15 cellular contexts compared by ENCODE assay signal in genomic region chr2:121074322-121074932, GRCh38.
DNase-seq lines count a peak whose midpoint lies in the region; ATAC-seq, FAIRE-seq and TF ChIP-seq lines count a peak whose summit lies in the region.
"Had no signal": no experiment of that assay in that cellular context is flagged by ENCODE, and none has a peak within 500 bp of the region (broad histone marks: within the 10 kb centered on the region; RNA-seq: fewer than 3 reads in every experiment).

No MANE protein-coding gene starts in this region.

- POLR2A ChIA-PET in IMR-90 (lab: Charles Lee; ENCODE audit: unreplicated experiment): interaction anchor here (0.6 to 1.2 kb wide), 8 partner anchors 17 to 379 kb away, joined by 3 to 12 read pairs (median 4); no protein-coding TSS in a partner anchor

- no peak overlapping the region for H2BK15ac ChIP-seq in IMR-90 (ENCODE audit: low read depth, low read length)

- H3K27ac Mint-ChIP-seq in activated CD8-positive, alpha-beta memory T cell treated with anti-CD3 and anti-CD28 coated beads, Interleukin-2, amount 10 ng/mL, durations not matched to agents 7 days and 5 days: no peak overlapping the region
- H3K27ac Mint-ChIP-seq in astrocyte (ENCODE audit: unreplicated experiment) (no peak overlapping the region), immature natural killer cell (no peak overlapping the region)
- H3K27ac Mint-ChIP-seq: activated naive CD8-positive, alpha-beta T cell had no signal

- H3K36me3 Mint-ChIP-seq in activated CD8-positive, alpha-beta memory T cell treated with anti-CD3 and anti-CD28 coated beads, Interleukin-2, amount 10 ng/mL, durations not matched to agents 7 days and 5 days: no peaks in the 10 kb centered on the region
- no peaks in the 10 kb centered on the region for H3K36me3 Mint-ChIP-seq in astrocyte (ENCODE audit: low read depth, unreplicated experiment)
- no peaks in the 10 kb centered on the region for H3K36me3 Mint-ChIP-seq in immature natural killer cell
- H3K36me3 Mint-ChIP-seq: activated naive CD8-positive, alpha-beta T cell had no signal

- H2BK120ac ChIP-seq in IMR-90 (ENCODE audit: low read depth, low read length): no peak overlapping the region

- no peak overlapping the region for H3K4ac ChIP-seq in IMR-90 (ENCODE audit: low read depth, low read length)

- no peak overlapping the region for H3K4me3 Mint-ChIP-seq in activated CD8-positive, alpha-beta memory T cell treated with anti-CD3 and anti-CD28 coated beads, Interleukin-2, amount 10 ng/mL, durations not matched to agents 7 days and 5 days
- H3K4me3 Mint-ChIP-seq in astrocyte (ENCODE audit: unreplicated experiment) (no peak overlapping the region), immature natural killer cell (no peak overlapping the region)
- H3K4me3 Mint-ChIP-seq: activated naive CD8-positive, alpha-beta T cell had no signal

- DNase-seq in activated CD8-positive, alpha-beta memory T cell treated with anti-CD3 and anti-CD28 coated beads, Interleukin-2, amount 10 ng/mL, durations not matched to agents 7 days and 5 days: no peak
- no peak for DNase-seq in activated CD8-positive, alpha-beta memory T cell treated with anti-CD3 and anti-CD28 coated beads, Interleukin-2, amount 50 U/mL, for 4 hours
- DNase-seq in IMR-90: no peak
- DNase-seq in astrocyte (ENCODE audit: low read depth): no peak
- DNase-seq in smooth muscle cell (lab: John Stamatoyannopoulos, UW; ENCODE audit: unreplicated experiment): no peak
- no peak for DNase-seq in immature natural killer cell
- DNase-seq in testis: no peak
- no peak for DNase-seq in DMS114 treated with DMSO at 0.1 percent for 48 hours (lab: John Stamatoyannopoulos, UW; ENCODE audit: unreplicated experiment)
- DNase-seq: effector memory CD4-positive, alpha-beta T cell; lower lobe of right lung; SHP77; upper lobe of left lung had no signal

- H3K79me2 ChIP-seq in astrocyte (ENCODE audit: insufficient read depth, low read length): no peaks in the 10 kb centered on the region
- H3K79me2 ChIP-seq in smooth muscle cell (ENCODE audit: low read depth): no peaks in the 10 kb centered on the region

- H3K9ac ChIP-seq in IMR-90 (ENCODE audit: low read depth, low read length) (no peak overlapping the region), astrocyte (ENCODE audit: low read length) (no peak overlapping the region), smooth muscle cell (ENCODE audit: low read depth) (no peak overlapping the region)

- no peak overlapping the region for H4K5ac ChIP-seq in IMR-90 (ENCODE audit: low read depth, low read length)

- H3K9me1 ChIP-seq in IMR-90 (ENCODE audit: insufficient read depth, low read length): no peaks in the 10 kb centered on the region

- H3K4me1 Mint-ChIP-seq in activated CD8-positive, alpha-beta memory T cell treated with anti-CD3 and anti-CD28 coated beads, Interleukin-2, amount 10 ng/mL, durations not matched to agents 7 days and 5 days: no peaks in the 10 kb centered on the region
- H3K4me1 Mint-ChIP-seq in astrocyte (ENCODE audit: low read depth, unreplicated experiment) (peaks cover 11% of the 10 kb centered on the region), immature natural killer cell (peaks cover 0 to 1% of the 10 kb centered on the region in 2 donors)

- peaks cover 5% of the 10 kb centered on the region; the same call in 1 of the 2 replicates for H4K20me1 ChIP-seq in IMR-90 (ENCODE audit: insufficient read depth, low read length)
- no peaks in the 10 kb centered on the region for H4K20me1 ChIP-seq in astrocyte (ENCODE audit: insufficient read depth, low read length)
- H4K20me1 ChIP-seq in smooth muscle cell (ENCODE audit: low read depth): no peaks in the 10 kb centered on the region

- no peak overlapping the region for H3K56ac ChIP-seq in IMR-90 (ENCODE audit: extremely low read depth, insufficient read depth, low read length)

- no peak overlapping the region for H3K18ac ChIP-seq in IMR-90 (ENCODE audit: low read depth, low read length)

- H3K79me1 ChIP-seq in IMR-90 (ENCODE audit: low read depth in 1 of 2, low read length in 2 of 2): no peaks in the 10 kb centered on the region

- no peak overlapping the region for H2BK20ac ChIP-seq in IMR-90 (ENCODE audit: low read depth, low read length)

- ATAC-seq in activated CD8-positive, alpha-beta memory T cell treated with anti-CD3 and anti-CD28 coated beads, Interleukin-2, amount 10 ng/mL, durations not matched to agents 7 days and 5 days: peak; percentile 28
- no peak for ATAC-seq in IMR-90 (ENCODE audit: low read depth)

- FAIRE-seq in astrocyte (lab: Jason Lieb, UNC): no peak
- FAIRE-seq: GM19239 had no signal

- in situ Hi-C loops in IMR-90 (cut with MboI; ENCODE audit: low sequenced_read_pairs): loop anchor here (5.0 to 10.0 kb wide), 2 partner anchors 377 to 730 kb away; partner anchors contain the start of gene INHBB

- H2AK5ac ChIP-seq in IMR-90 (ENCODE audit: low read depth, low read length): no peak overlapping the region

- H3K4me1 ChIP-seq in IMR-90 (ENCODE audit: control insufficient read depth, insufficient read depth, low read length) (no peaks in the 10 kb centered on the region; the same call in 1 of the 2 replicates), astrocyte (ENCODE audit: insufficient read depth, low read length) (peaks cover 12% of the 10 kb centered on the region), smooth muscle cell (ENCODE audit: low read depth) (no peaks in the 10 kb centered on the region), testis (peaks cover 8% of the 10 kb centered on the region)
- H3K4me1 ChIP-seq: lower lobe of right lung had no signal

- H3K27me3 Mint-ChIP-seq in activated CD8-positive, alpha-beta memory T cell treated with anti-CD3 and anti-CD28 coated beads, Interleukin-2, amount 10 ng/mL, durations not matched to agents 7 days and 5 days: peaks cover 25% of the 10 kb centered on the region
- H3K27me3 Mint-ChIP-seq in astrocyte (ENCODE audit: low read depth, unreplicated experiment): peaks cover 25% of the 10 kb centered on the region
- peaks cover 0 to 7% (median 3%) of the 10 kb centered on the region in 3 donors for H3K27me3 Mint-ChIP-seq in immature natural killer cell (ENCODE audit: low read depth in 3 of 3)

- H3K4me2 ChIP-seq in IMR-90 (ENCODE audit: low read depth, low read length) (no peak overlapping the region), astrocyte (ENCODE audit: low read length) (peak overlapping the region; percentile 11), smooth muscle cell (peak overlapping the region; percentile 73)

- H2AFZ ChIP-seq in IMR-90 (replicated peaks; ENCODE audit: low read length, poor library complexity) (peak overlapping the region; percentile 5), astrocyte (ENCODE audit: low read depth, low read length) (no peak overlapping the region), smooth muscle cell (ENCODE audit: low read depth) (no peak overlapping the region)

- H3K9me3 Mint-ChIP-seq in activated CD8-positive, alpha-beta memory T cell treated with anti-CD3 and anti-CD28 coated beads, Interleukin-2, amount 10 ng/mL, durations not matched to agents 7 days and 5 days (ENCODE audit: low read depth): no peaks in the 10 kb centered on the region
- no peaks in the 10 kb centered on the region for H3K9me3 Mint-ChIP-seq in astrocyte (ENCODE audit: unreplicated experiment)
- no peaks in the 10 kb centered on the region for H3K9me3 Mint-ChIP-seq in immature natural killer cell

- no peak overlapping the region for H3K23ac ChIP-seq in IMR-90 (ENCODE audit: low read depth, low read length)

- no peaks in the 10 kb centered on the region for H3F3A ChIP-seq in smooth muscle cell (ENCODE audit: low read depth)

- H3K14ac ChIP-seq in IMR-90 (replicated peaks; ENCODE audit: low read depth, low read length): no peak overlapping the region

- no TSS peak for BruUV-seq in IMR-90 (replicated peaks; lab: Mats Ljungman, UMichigan)

- TF ChIP-seq CTCF in IMR-90 (conservative IDR thresholded peaks at IDR 0.05; ENCODE audit: low read depth, low read length): no peak
- TF ChIP-seq CTCF in astrocyte (IDR thresholded peaks at IDR 0.05; ENCODE audit: insufficient read depth, low read depth, low read length): no peak
- TF ChIP-seq CTCF in smooth muscle cell (IDR thresholded peaks at IDR 0.05; ENCODE audit: borderline replicate concordance, insufficient read depth, poor library complexity, severe bottlenecking): no peak
- TF ChIP-seq CTCF in testis (IDR thresholded peaks at IDR 0.05): no peak

- no peak for TF ChIP-seq RAD21 in IMR-90 (IDR thresholded peaks at IDR 0.05; ENCODE audit: low read length)

- intact Hi-C loops in IMR-90 (cut with micrococcal nuclease) (no loop called here), testis (cut with DNase I; ENCODE audit: low total_unique reads) (no loop called here)

- H4K91ac ChIP-seq in IMR-90 (ENCODE audit: insufficient read depth, low read depth, low read length): no peak overlapping the region

- H3K9me3 ChIP-seq in IMR-90 (ENCODE audit: control insufficient read depth, insufficient read depth, low read length) (no peaks in the 10 kb centered on the region), astrocyte (ENCODE audit: insufficient read depth, low read depth, low read length) (no peaks in the 10 kb centered on the region), smooth muscle cell (replicated peaks; ENCODE audit: low read depth) (no peaks in the 10 kb centered on the region), testis (no peaks in the 10 kb centered on the region)
- H3K9me3 ChIP-seq: lower lobe of right lung, upper lobe of left lung had no signal

- no peak for TF ChIP-seq POLR2A in IMR-90 (IDR thresholded peaks at IDR 0.05; ENCODE audit: low read depth, low read length)
- no peak for TF ChIP-seq POLR2A in testis (IDR thresholded peaks at IDR 0.05)

- H3K27me3 ChIP-seq in IMR-90 (ENCODE audit: control insufficient read depth, insufficient read depth, low read length) (peaks cover 14% of the 10 kb centered on the region; the same call in 1 of the 2 replicates), astrocyte (ENCODE audit: insufficient read depth, low read length) (no peaks in the 10 kb centered on the region), smooth muscle cell (ENCODE audit: low read depth) (no peaks in the 10 kb centered on the region), testis (no peaks in the 10 kb centered on the region)
- H3K27me3 ChIP-seq: upper lobe of left lung had no signal

- no peaks in the 10 kb centered on the region for H3K36me3 ChIP-seq in IMR-90 (ENCODE audit: control insufficient read depth, insufficient read depth, low read length)
- H3K36me3 ChIP-seq in astrocyte (ENCODE audit: insufficient read depth, low read length): no peaks in the 10 kb centered on the region
- no peaks in the 10 kb centered on the region for H3K36me3 ChIP-seq in smooth muscle cell (ENCODE audit: low read depth)
- no peaks in the 10 kb centered on the region for H3K36me3 ChIP-seq in testis (ENCODE audit: low read depth, missing control alignments)
- H3K36me3 ChIP-seq: cardiac muscle cell, lower lobe of right lung, upper lobe of left lung had no signal

- CTCF ChIA-PET in activated CD8-positive, alpha-beta memory T cell treated with anti-CD3 and anti-CD28 coated beads, Interleukin-2, amount 10 ng/mL, durations not matched to agents 7 days and 5 days (lab: Charles Lee): interaction anchor here (0.5 to 1.1 kb wide), 2 partner anchors 11 to 992 kb away, joined by 3 read pairs; no protein-coding TSS in a partner anchor
- CTCF ChIA-PET in IMR-90 (lab: Yijun Ruan, JAX): no interaction called here

- WGBS in IMR-90 (ENCODE audit: extremely low coverage in 2 of 2, insufficient read length in 1 of 2), 2 experiments: 53% methylated on average over 3 of the region's 10 CpGs; no CpG with 5 or more reads in 1 of the 2 experiments
- 60% methylated on average over 10 of the region's 10 CpGs for WGBS in smooth muscle cell (ENCODE audit: low lambda C conversion rate)
- WGBS in testis, 2 donors: 68 to 78% methylated on average over 10 of the region's 10 CpGs

- no peak overlapping the region for H2AK9ac ChIP-seq in IMR-90 (replicated peaks; ENCODE audit: low read depth, low read length, poor library complexity)

- no peak overlapping the region for H2BK5ac ChIP-seq in IMR-90 (ENCODE audit: low read depth, low read length, poor library complexity, severe bottlenecking)

- dilution Hi-C loops in IMR-90 (cut with HindIII; ENCODE audit: low sequenced_read_pairs, unreplicated experiment): no loop called here

- H3K27ac ChIP-seq in IMR-90 (ENCODE audit: insufficient read depth, low read length): no peak overlapping the region
- no peak overlapping the region for H3K27ac ChIP-seq in astrocyte (ENCODE audit: low read depth, low read length)
- H3K27ac ChIP-seq in smooth muscle cell (ENCODE audit: low read depth): no peak overlapping the region
- no peak overlapping the region for H3K27ac ChIP-seq in testis
- H3K27ac ChIP-seq: cardiac muscle cell, lower lobe of right lung, upper lobe of left lung had no signal

- H3K4me3 ChIP-seq in IMR-90 (ENCODE audit: insufficient read depth, low read depth, low read length) (no peak overlapping the region), astrocyte (ENCODE audit: insufficient read depth, low read depth, low read length) (no peak overlapping the region), smooth muscle cell (no peak overlapping the region), testis (no peak overlapping the region)
- H3K4me3 ChIP-seq: lower lobe of right lung, upper lobe of left lung had no signal

- no peak overlapping the region for H4K8ac ChIP-seq in IMR-90 (ENCODE audit: low read depth in 2 of 2, low read length in 2 of 2)
